In the genomic region with DNA sequence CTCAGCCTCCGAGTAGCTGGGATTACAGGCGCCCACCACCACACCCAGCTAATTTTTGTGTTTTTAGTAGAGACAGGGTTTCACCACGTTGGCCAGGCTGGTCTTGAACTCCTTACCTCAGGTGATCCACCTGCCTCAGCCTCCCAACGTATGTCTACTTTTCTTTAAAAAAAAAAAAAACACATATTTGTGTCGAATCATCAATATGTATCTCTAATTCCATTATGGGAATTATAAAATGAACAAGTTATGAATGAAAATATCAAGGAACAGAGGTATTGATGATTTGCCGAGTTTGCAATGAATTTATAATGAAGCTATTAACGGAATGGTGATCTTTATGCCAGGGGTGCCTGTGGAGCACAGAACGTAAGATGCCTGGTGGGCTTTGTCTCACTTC, we compare ENCODE assay signal across 3 cellular contexts. TPM values are rescaled to one million over a fixed set of nuclear protein-coding genes. Genes with fewer than 3 reads are reported as not detected.
"Had no signal": no experiment of that assay in that cellular context is flagged by ENCODE, and none has a peak within 500 bp of the region (broad histone marks: within the 10 kb centered on the region; RNA-seq: fewer than 3 reads in every experiment).

No MANE protein-coding gene starts in this region.

RNA-seq across cellular contexts. Expression of a gene that starts 5.3 kb away (rescaled TPM):
- total RNA-seq: lung microvascular endothelial cell, mononuclear cell had no signal
- polyA plus RNA-seq: immature natural killer cell had no signal
